Comparison of ENCODE assay signal across 13 cellular contexts in the genomic region with DNA sequence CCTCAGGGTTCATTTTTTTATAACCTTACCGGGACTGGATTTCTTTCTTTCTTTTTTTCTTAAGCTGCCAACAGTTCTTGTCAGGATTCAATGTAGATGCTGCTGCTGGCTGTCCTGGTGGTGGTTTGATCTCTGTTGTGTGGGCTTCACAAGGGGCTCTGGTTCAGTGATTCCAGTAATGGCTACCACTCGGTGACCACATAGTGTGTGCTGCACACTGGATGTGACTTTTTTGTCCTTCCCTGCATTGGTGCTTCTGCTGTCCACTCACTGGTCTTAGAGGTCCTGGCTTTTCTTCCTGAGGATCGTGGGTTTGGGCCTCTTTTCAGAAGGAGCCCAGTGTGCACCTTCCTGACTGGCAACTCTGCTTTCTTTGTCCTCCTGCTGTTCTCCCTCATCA. TPM values are rescaled to one million over a fixed set of nuclear protein-coding genes. Genes with fewer than 3 reads are reported as not detected.
DNase-seq lines count a peak whose midpoint lies in the region; TF ChIP-seq lines count a peak whose summit lies in the region.
"Had no signal": no experiment of that assay in that cellular context is flagged by ENCODE, and none has a peak within 500 bp of the region (broad histone marks: within the 10 kb centered on the region; RNA-seq: fewer than 3 reads in every experiment).

No MANE protein-coding gene starts in this region.

- no peaks in the 10 kb centered on the region for H3K4me1 ChIP-seq in endodermal cell (ENCODE audit: control insufficient read depth, insufficient read depth, low read length)
- H3K4me1 ChIP-seq: BE2C, HAP-1 had no signal

- H3K27ac Mint-ChIP-seq in endodermal cell (peak overlapping the region; percentile 38), nephron progenitor cell (peak overlapping the region; percentile 26)
- H3K27ac Mint-ChIP-seq: CD4-positive, CD25-positive, alpha-beta regulatory T cell; CD8-positive, alpha-beta memory T cell had no signal

- peaks cover 5% of the 10 kb centered on the region for H3K9me3 Mint-ChIP-seq in endodermal cell
- peaks cover 12% of the 10 kb centered on the region for H3K9me3 Mint-ChIP-seq in nephron progenitor cell

- H3K9me3 ChIP-seq in endodermal cell (ENCODE audit: control insufficient read depth, low read length), result peaks cover 4% of the 10 kb centered on the region
- H3K9me3 ChIP-seq: BE2C, HAP-1 had no signal

- H3K27me3 Mint-ChIP-seq in endodermal cell (ENCODE audit: insufficient read depth), result no peaks in the 10 kb centered on the region
- peaks cover 6% of the 10 kb centered on the region for H3K27me3 Mint-ChIP-seq in nephron progenitor cell (ENCODE audit: low read depth, poor library complexity)
- H3K27me3 Mint-ChIP-seq: CD4-positive, CD25-positive, alpha-beta regulatory T cell had no signal

- no peak for TF ChIP-seq CTCF in endodermal cell (conservative IDR thresholded peaks at IDR 0.05)
- no peak for TF ChIP-seq CTCF in nephron progenitor cell (IDR thresholded peaks at IDR 0.05)
- no peak for TF ChIP-seq CTCF in GM20000 (IDR thresholded peaks at IDR 0.05; ENCODE audit: extremely low read depth, missing control alignments)

- no peak overlapping the region for H3K4me3 ChIP-seq in endodermal cell (ENCODE audit: low read length)
- H3K4me3 ChIP-seq: HAP-1 had no signal

- no peak overlapping the region for H3K9ac ChIP-seq in endodermal cell (ENCODE audit: extremely low read depth, low read length, poor library complexity, severe bottlenecking)

- H3K36me3 Mint-ChIP-seq in endodermal cell (ENCODE audit: low read depth) (peaks cover 70% of the 10 kb centered on the region), nephron progenitor cell (ENCODE audit: low read depth) (peaks cover 9% of the 10 kb centered on the region)
- H3K36me3 Mint-ChIP-seq: CD4-positive, CD25-positive, alpha-beta regulatory T cell had no signal

- no peaks in the 10 kb centered on the region for H3K27me3 ChIP-seq in endodermal cell (ENCODE audit: control insufficient read depth, insufficient read depth, low read length, poor library complexity, severe bottlenecking)
- H3K27me3 ChIP-seq: BE2C had no signal

- no peak for DNase-seq in endodermal cell
- DNase-seq in nephron progenitor cell, result no peak
- DNase-seq in GM20000 (ENCODE audit: low spot score), result no peak
- DNase-seq in NCI-H82 treated with DMSO at 0.1 percent for 48 hours (lab: John Stamatoyannopoulos, UW; ENCODE audit: unreplicated experiment), result no peak
- no peak for DNase-seq in SHP77 (lab: John Stamatoyannopoulos, UW)
- no peak for DNase-seq in GOT3 (lab: John Stamatoyannopoulos, UW)
- DNase-seq: BE2C; C1 segment of cervical spinal cord; CD4-positive, CD25-positive, alpha-beta regulatory T cell; CD8-positive, alpha-beta memory T cell; COR-L47 had no signal

- peak overlapping the region; percentile 62 for H3K27ac ChIP-seq in angular gyrus (ENCODE audit: low read depth, low read length)
- H3K27ac ChIP-seq in endodermal cell (ENCODE audit: low read depth, low read length), result no peak overlapping the region

- peaks cover 56% of the 10 kb centered on the region for H3K36me3 ChIP-seq in endodermal cell (ENCODE audit: control insufficient read depth, insufficient read depth, low read length)
- H3K36me3 ChIP-seq: BE2C, HAP-1 had no signal

- 94% methylated on average over 2 to 3 of the region's 3 CpGs for WGBS in endodermal cell (ENCODE audit: insufficient coverage in 1 of 2, insufficient read length in 1 of 2), 2 experiments

- H3K4me3 Mint-ChIP-seq in endodermal cell (no peak overlapping the region), nephron progenitor cell (no peak overlapping the region)
- H3K4me3 Mint-ChIP-seq: CD4-positive, CD25-positive, alpha-beta regulatory T cell; CD8-positive, alpha-beta memory T cell had no signal

- H3K4me1 Mint-ChIP-seq in endodermal cell (peaks cover 40% of the 10 kb centered on the region), nephron progenitor cell (peaks cover 20% of the 10 kb centered on the region)
- H3K4me1 Mint-ChIP-seq: CD4-positive, CD25-positive, alpha-beta regulatory T cell; CD8-positive, alpha-beta memory T cell had no signal

RNA-seq across cellular contexts. Expression of a gene that starts 18.5 kb away (rescaled TPM):
- total RNA-seq in endodermal cell, result 10 to 100 TPM; 50.1 to 55.7 TPM
- polyA plus RNA-seq in endodermal cell (2013, experiment 1 of 2), result 6.4 TPM
- polyA plus RNA-seq in endodermal cell (2013, experiment 2 of 2), result 5.9 TPM
- polyA plus RNA-seq: CD8-positive, alpha-beta memory T cell had no signal
